In genomic region chr5:86623785-86624483, GRCh38 we compare ENCODE assay signal across 2 cellular contexts.
TF ChIP-seq lines count a peak whose summit lies in the region.

No MANE protein-coding gene starts in this region.

TF ChIP-seq in IMR-90, 13 proteins besides CTCF, POLR2A, EP300 and RAD21:
- TF ChIP-seq USF2 (IDR thresholded peaks at IDR 0.05; ENCODE audit: low read depth, low read length) (no peak), SMC3 (IDR thresholded peaks at IDR 0.05; ENCODE audit: low read depth, low read length) (no peak), ELK1 (IDR thresholded peaks at IDR 0.05; ENCODE audit: borderline replicate concordance, low read depth, low read length) (no peak), NFE2L2 (IDR thresholded peaks at IDR 0.05; ENCODE audit: low read depth, low read length) (peak; percentile 61), MAFK (IDR thresholded peaks at IDR 0.05; ENCODE audit: low read depth, low read length) (peak; percentile 28; the same call in 1 of the 2 replicates)

TF ChIP-seq in H1, 55 proteins besides CTCF, POLR2A, EP300 and RAD21:
- TF ChIP-seq JUND (IDR thresholded peaks at IDR 0.05; ENCODE audit: low read length) (no peak), GTF2F1 (IDR thresholded peaks at IDR 0.05; ENCODE audit: borderline replicate concordance, low read depth, low read length) (no peak), POU5F1 (IDR thresholded peaks at IDR 0.05; ENCODE audit: low read depth, low read length) (no peak), YY1 (IDR thresholded peaks at IDR 0.05; ENCODE audit: low read depth, low read length) (no peak), CREB1 (IDR thresholded peaks at IDR 0.05) (no peak), CEBPB (IDR thresholded peaks at IDR 0.05; ENCODE audit: low read depth, low read length) (no peak), ATF2 (IDR thresholded peaks at IDR 0.05; ENCODE audit: low read length) (no peak), ATF3 (IDR thresholded peaks at IDR 0.05; ENCODE audit: insufficient read depth, low read depth, low read length) (no peak), MAX (IDR thresholded peaks at IDR 0.05) (no peak), CTBP2 (IDR thresholded peaks at IDR 0.05; ENCODE audit: borderline replicate concordance, insufficient read depth, insufficient read length, low read length) (no peak), RFX5 (IDR thresholded peaks at IDR 0.05; ENCODE audit: borderline replicate concordance, low read depth, low read length) (no peak), CBX5 (IDR thresholded peaks at IDR 0.05; ENCODE audit: low read depth, low read length) (no peak), JUN (IDR thresholded peaks at IDR 0.05; ENCODE audit: low read depth, low read length) (no peak), POLR2AphosphoS5 (IDR thresholded peaks at IDR 0.05; ENCODE audit: low read depth, low read length) (no peak; the same call in 1 of the 2 replicates), ASH2L (IDR thresholded peaks at IDR 0.05; ENCODE audit: low read length) (no peak), RBBP5 (IDR thresholded peaks at IDR 0.05; ENCODE audit: borderline replicate concordance, low read depth, low read length) (no peak)
